Comparison of ENCODE assay signal across 1 cellular context in the genomic region with DNA sequence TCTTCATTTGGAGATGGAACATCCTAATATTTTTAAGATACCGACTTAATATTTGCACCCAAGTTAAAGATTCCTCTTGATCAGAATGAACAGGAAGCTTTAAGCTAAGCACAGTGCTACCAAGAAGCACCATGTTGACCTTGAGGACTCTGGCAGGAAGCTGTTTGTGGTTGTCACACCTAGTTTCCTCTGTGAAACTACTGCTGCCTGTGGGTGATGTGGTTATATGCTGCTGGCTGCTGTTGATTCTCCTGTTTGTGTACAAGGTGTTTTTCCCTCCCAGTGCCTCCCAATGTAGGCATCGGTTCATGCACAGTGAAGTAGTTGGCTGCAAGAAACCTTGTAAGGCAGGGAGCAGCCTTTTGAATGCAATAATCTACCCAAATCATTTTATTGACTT.
TF ChIP-seq lines count a peak whose summit lies in the region.

No MANE protein-coding gene starts in this region.

TF ChIP-seq in GM23338, 12 proteins besides CTCF, POLR2A, EP300 and RAD21 (continued from another document):
- TF ChIP-seq, protein P1, sequence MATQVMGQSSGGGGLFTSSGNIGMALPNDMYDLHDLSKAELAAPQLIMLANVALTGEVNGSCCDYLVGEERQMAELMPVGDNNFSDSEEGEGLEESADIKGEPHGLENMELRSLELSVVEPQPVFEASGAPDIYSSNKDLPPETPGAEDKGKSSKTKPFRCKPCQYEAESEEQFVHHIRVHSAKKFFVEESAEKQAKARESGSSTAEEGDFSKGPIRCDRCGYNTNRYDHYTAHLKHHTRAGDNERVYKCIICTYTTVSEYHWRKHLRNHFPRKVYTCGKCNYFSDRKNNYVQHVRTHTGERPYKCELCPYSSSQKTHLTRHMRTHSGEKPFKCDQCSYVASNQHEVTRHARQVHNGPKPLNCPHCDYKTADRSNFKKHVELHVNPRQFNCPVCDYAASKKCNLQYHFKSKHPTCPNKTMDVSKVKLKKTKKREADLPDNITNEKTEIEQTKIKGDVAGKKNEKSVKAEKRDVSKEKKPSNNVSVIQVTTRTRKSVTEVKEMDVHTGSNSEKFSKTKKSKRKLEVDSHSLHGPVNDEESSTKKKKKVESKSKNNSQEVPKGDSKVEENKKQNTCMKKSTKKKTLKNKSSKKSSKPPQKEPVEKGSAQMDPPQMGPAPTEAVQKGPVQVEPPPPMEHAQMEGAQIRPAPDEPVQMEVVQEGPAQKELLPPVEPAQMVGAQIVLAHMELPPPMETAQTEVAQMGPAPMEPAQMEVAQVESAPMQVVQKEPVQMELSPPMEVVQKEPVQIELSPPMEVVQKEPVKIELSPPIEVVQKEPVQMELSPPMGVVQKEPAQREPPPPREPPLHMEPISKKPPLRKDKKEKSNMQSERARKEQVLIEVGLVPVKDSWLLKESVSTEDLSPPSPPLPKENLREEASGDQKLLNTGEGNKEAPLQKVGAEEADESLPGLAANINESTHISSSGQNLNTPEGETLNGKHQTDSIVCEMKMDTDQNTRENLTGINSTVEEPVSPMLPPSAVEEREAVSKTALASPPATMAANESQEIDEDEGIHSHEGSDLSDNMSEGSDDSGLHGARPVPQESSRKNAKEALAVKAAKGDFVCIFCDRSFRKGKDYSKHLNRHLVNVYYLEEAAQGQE (IDR thresholded peaks at IDR 0.05; ENCODE audit: unreplicated experiment), result no peak
- no peak for TF ChIP-seq EZH2 (IDR thresholded peaks at IDR 0.05; ENCODE audit: low read depth, unreplicated experiment)
- TF ChIP-seq, protein P2, sequence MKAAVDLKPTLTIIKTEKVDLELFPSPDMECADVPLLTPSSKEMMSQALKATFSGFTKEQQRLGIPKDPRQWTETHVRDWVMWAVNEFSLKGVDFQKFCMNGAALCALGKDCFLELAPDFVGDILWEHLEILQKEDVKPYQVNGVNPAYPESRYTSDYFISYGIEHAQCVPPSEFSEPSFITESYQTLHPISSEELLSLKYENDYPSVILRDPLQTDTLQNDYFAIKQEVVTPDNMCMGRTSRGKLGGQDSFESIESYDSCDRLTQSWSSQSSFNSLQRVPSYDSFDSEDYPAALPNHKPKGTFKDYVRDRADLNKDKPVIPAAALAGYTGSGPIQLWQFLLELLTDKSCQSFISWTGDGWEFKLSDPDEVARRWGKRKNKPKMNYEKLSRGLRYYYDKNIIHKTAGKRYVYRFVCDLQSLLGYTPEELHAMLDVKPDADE (IDR thresholded peaks at IDR 0.05), result no peak
- no peak for TF ChIP-seq NANOG (IDR thresholded peaks at IDR 0.05; ENCODE audit: borderline replicate concordance)
- no peak for TF ChIP-seq JUNB (IDR thresholded peaks at IDR 0.05; ENCODE audit: unreplicated experiment)
- no peak for TF ChIP-seq EZH2phosphoT487 (IDR thresholded peaks at IDR 0.05; ENCODE audit: unreplicated experiment)
- TF ChIP-seq ZNF114 (CRISPR knock-in tag; IDR thresholded peaks at IDR 0.05), result no peak
- TF ChIP-seq CREB1 (CRISPR knock-in tag; IDR thresholded peaks at IDR 0.05; ENCODE audit: low read depth), result no peak
TF ChIP-seq in GM23338: peak in this region for 0.
